Comparison of ENCODE assay signal across 1 cellular context in the genomic region with DNA sequence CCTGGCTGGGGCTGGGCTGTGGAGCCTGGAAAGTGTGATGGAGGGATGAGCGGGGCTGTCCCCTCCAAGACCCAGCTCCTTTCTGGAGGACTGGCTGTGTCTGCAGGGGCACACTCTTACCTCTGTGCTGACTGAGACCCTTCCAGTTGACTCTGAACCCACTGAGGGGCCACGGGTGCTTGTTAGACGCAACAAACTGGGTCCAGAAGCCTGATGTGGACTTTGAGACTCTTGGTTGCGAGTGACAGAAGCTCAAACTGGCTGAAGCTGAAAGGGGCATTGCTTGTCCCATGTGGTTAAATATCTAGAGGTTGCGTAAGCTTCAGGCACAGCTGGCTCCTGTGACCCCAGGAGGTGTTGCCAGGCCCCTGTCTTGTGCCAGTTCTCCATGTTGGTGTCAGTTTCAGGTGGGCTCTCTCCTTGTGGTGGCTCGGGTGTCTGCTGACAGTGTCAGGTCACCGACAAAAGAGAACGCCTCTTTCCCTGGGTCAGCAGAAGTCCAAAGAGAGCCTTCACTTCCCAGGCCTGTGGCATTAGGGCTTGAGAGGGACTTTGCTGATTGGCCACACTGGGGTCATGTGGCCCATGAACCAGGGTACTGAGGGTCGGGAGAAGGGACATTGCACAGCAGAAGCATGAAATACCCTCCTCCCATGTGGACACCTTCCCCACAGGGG.
TF ChIP-seq lines count a peak whose summit lies in the region.

No MANE protein-coding gene starts in this region.

TF ChIP-seq in K562, 482 proteins besides CTCF, POLR2A, EP300 and RAD21 (continued from another document):
- TF ChIP-seq USF1 (CRISPR knock-in tag; IDR thresholded peaks at IDR 0.05) (peak; percentile 48), CEBPB (tag; IDR thresholded peaks at IDR 0.05) (peak; percentile 64), CEBPG (CRISPR knock-in tag; IDR thresholded peaks at IDR 0.05) (0 out of 2 replicates have a peak, but pooled peaks have one; percentile 17), CEBPG (tag; conservative IDR thresholded peaks at IDR 0.05 in 1 of 2, IDR thresholded peaks at IDR 0.05 in 1 of 2) (peak in 1 of 2 experiments; percentile 24; a peak in 1 of 4 replicates), RBM14 (IDR thresholded peaks at IDR 0.05; ENCODE audit: borderline replicate concordance, insufficient read depth, low read depth, low read length) (no peak)
- TF ChIP-seq, protein P1, sequence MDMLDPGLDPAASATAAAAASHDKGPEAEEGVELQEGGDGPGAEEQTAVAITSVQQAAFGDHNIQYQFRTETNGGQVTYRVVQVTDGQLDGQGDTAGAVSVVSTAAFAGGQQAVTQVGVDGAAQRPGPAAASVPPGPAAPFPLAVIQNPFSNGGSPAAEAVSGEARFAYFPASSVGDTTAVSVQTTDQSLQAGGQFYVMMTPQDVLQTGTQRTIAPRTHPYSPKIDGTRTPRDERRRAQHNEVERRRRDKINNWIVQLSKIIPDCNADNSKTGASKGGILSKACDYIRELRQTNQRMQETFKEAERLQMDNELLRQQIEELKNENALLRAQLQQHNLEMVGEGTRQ (CRISPR knock-in tag; IDR thresholded peaks at IDR 0.05): peak; percentile 56
